ENCODE assay signal across 34 cellular contexts in the genomic region with DNA sequence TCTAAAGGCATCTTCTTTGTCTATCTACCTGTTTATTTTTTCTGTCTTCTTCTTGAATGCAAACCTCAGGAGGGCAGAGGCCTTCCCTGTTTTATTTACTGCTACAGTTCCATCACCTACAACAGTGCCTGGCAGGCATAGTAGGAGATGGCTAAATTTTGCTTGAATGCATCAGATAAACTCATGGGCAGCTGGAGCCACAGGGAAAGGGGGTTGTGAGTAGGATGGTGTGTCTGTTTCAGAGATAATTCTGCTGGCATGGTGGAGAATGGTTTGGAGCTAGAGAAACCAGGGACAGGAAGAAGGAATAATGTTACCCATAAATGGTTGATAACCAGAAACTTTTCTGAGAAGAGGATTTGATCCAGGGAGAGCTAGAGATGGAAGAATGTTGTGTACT.
"Had no signal": no experiment of that assay in that cellular context is flagged by ENCODE, and none has a peak within 500 bp of the region (broad histone marks: within the 10 kb centered on the region; RNA-seq: fewer than 3 reads in every experiment).

No MANE protein-coding gene starts in this region.

- DNase-seq: activated CD4-positive, alpha-beta memory T cell treated with anti-CD3 and anti-CD28 coated beads for 36 hours; activated CD4-positive, alpha-beta T cell treated with anti-CD3 and anti-CD28 coated beads for 36 hours; activated CD4-positive, alpha-beta T cell treated with anti-CD3 and anti-CD28 coated beads, Interleukin-2, amount 10 ng/mL, durations not matched to agents 24 days and 14 days; activated CD4-positive, CD25-positive, alpha-beta regulatory T cell; activated CD4-positive, CD25-positive, alpha-beta regulatory T cell treated with anti-CD3 and anti-CD28 coated beads, Interleukin-2, amount 50 U/mL, for 72 hours; activated CD8-positive, alpha-beta memory T cell treated with anti-CD3 and anti-CD28 coated beads, Interleukin-2, amount 10 ng/mL, durations not matched to agents 7 days and 5 days; activated CD8-positive, alpha-beta memory T cell treated with anti-CD3 and anti-CD28 coated beads, Interleukin-2, amount 50 U/mL, for 4 hours; activated CD8-positive, alpha-beta T cell treated with anti-CD3 and anti-CD28 coated beads, Interleukin-2, amount 10 ng/mL, durations not matched to agents 7 days and 5 days; activated gamma-delta T cell; activated naive CD4-positive, alpha-beta T cell; activated naive CD4-positive, alpha-beta T cell treated with anti-CD3 and anti-CD28 coated beads, Interleukin-2, amount 10 ng/mL, durations not matched to agents 7 days and 5 days; activated naive CD8-positive, alpha-beta T cell treated with anti-CD3 and anti-CD28 coated beads, Interleukin-2, amount 10 ng/mL, durations not matched to agents 7 days and 5 days; activated T-cell treated with anti-CD3 and anti-CD28 coated beads, Interleukin-2, amount 50 U/mL, for 1 hour; activated T-cell treated with anti-CD3 and anti-CD28 coated beads, Interleukin-2, amount 50 U/mL, for 48 hours; central memory CD4-positive, alpha-beta T cell; cerebellar nuclear complex; colonic mucosa; effector memory CD4-positive, alpha-beta T cell; endodermal cell; foreskin keratinocyte; gastrocnemius medialis; glutamatergic neuron; T-helper 1 cell; T-helper 17 cell; T1000 had no signal

- H3K27me3 ChIP-seq: ascending aorta, breast epithelium, cardiac muscle cell, colonic mucosa, dorsolateral prefrontal cortex, foreskin keratinocyte, gastrocnemius medialis had no signal

- H3K4me3 ChIP-seq: ascending aorta, breast epithelium, cardiac muscle cell, colonic mucosa, dorsolateral prefrontal cortex, gastrocnemius medialis had no signal

- H3K36me3 Mint-ChIP-seq: activated CD4-positive, alpha-beta memory T cell treated with anti-CD3 and anti-CD28 coated beads for 36 hours; activated CD8-positive, alpha-beta memory T cell treated with anti-CD3 and anti-CD28 coated beads, Interleukin-2, amount 10 ng/mL, durations not matched to agents 7 days and 5 days; activated naive CD4-positive, alpha-beta T cell treated with anti-CD3 and anti-CD28 coated beads, Interleukin-2, amount 10 ng/mL, durations not matched to agents 7 days and 5 days; activated naive CD4-positive, alpha-beta T cell treated with anti-CD3 and anti-CD28 coated beads, Interleukin-2, amount 50 U/mL, for 72 hours; activated naive CD8-positive, alpha-beta T cell treated with anti-CD3 and anti-CD28 coated beads, Interleukin-2, amount 10 ng/mL, durations not matched to agents 7 days and 5 days; brain had no signal

- H3K9me3 ChIP-seq: ascending aorta, breast epithelium, colonic mucosa, gastrocnemius medialis had no signal

- H3K27ac Mint-ChIP-seq: activated CD4-positive, alpha-beta memory T cell treated with anti-CD3 and anti-CD28 coated beads for 36 hours; activated CD4-positive, alpha-beta T cell treated with anti-CD3 and anti-CD28 coated beads for 36 hours; activated CD4-positive, alpha-beta T cell treated with anti-CD3 and anti-CD28 coated beads, Interleukin-2, amount 10 ng/mL, durations not matched to agents 24 days and 14 days; activated CD8-positive, alpha-beta memory T cell treated with anti-CD3 and anti-CD28 coated beads, Interleukin-2, amount 10 ng/mL, durations not matched to agents 7 days and 5 days; activated CD8-positive, alpha-beta T cell treated with anti-CD3 and anti-CD28 coated beads, Interleukin-2, amount 10 ng/mL, durations not matched to agents 7 days and 5 days; activated naive CD4-positive, alpha-beta T cell treated with anti-CD3 and anti-CD28 coated beads, Interleukin-2, amount 10 ng/mL, durations not matched to agents 7 days and 5 days; activated naive CD4-positive, alpha-beta T cell treated with anti-CD3 and anti-CD28 coated beads, Interleukin-2, amount 50 U/mL, for 72 hours; activated naive CD8-positive, alpha-beta T cell treated with anti-CD3 and anti-CD28 coated beads, Interleukin-2, amount 10 ng/mL, durations not matched to agents 7 days and 5 days; brain; dendritic cell treated with granulocyte-macrophage colony-stimulating factor and Interleukin-4, amounts not matched to agents 40 ng/mL and 50 ng/mL, for 4 days; endodermal cell; T-helper 17 cell; T-helper 2 cell treated with Interferon-gamma antibody and Interleukin-4, amounts not matched to agents 5 μg/mL and 100 μg/mL, for 36 hours had no signal

- H3K27ac ChIP-seq: ascending aorta, breast epithelium, cardiac muscle cell, colonic mucosa, foreskin keratinocyte, gastrocnemius medialis had no signal

- H3K4me3 Mint-ChIP-seq: activated CD4-positive, alpha-beta memory T cell treated with anti-CD3 and anti-CD28 coated beads for 36 hours; activated CD4-positive, alpha-beta T cell treated with anti-CD3 and anti-CD28 coated beads for 36 hours; activated CD4-positive, alpha-beta T cell treated with anti-CD3 and anti-CD28 coated beads, Interleukin-2, amount 10 ng/mL, durations not matched to agents 24 days and 14 days; activated CD8-positive, alpha-beta memory T cell treated with anti-CD3 and anti-CD28 coated beads, Interleukin-2, amount 10 ng/mL, durations not matched to agents 7 days and 5 days; activated CD8-positive, alpha-beta T cell treated with anti-CD3 and anti-CD28 coated beads, Interleukin-2, amount 10 ng/mL, durations not matched to agents 7 days and 5 days; activated naive CD4-positive, alpha-beta T cell treated with anti-CD3 and anti-CD28 coated beads, Interleukin-2, amount 10 ng/mL, durations not matched to agents 7 days and 5 days; activated naive CD8-positive, alpha-beta T cell treated with anti-CD3 and anti-CD28 coated beads, Interleukin-2, amount 10 ng/mL, durations not matched to agents 7 days and 5 days; brain; dendritic cell treated with granulocyte-macrophage colony-stimulating factor and Interleukin-4, amounts not matched to agents 40 ng/mL and 50 ng/mL, for 4 days; endodermal cell; T-helper 17 cell; T-helper 2 cell treated with Interferon-gamma antibody and Interleukin-4, amounts not matched to agents 5 μg/mL and 100 μg/mL, for 36 hours had no signal

- H3K4me1 Mint-ChIP-seq: activated CD4-positive, alpha-beta T cell treated with anti-CD3 and anti-CD28 coated beads for 36 hours; activated CD8-positive, alpha-beta memory T cell treated with anti-CD3 and anti-CD28 coated beads, Interleukin-2, amount 10 ng/mL, durations not matched to agents 7 days and 5 days; T-helper 17 cell had no signal

- H3K9me3 Mint-ChIP-seq: activated CD4-positive, alpha-beta memory T cell treated with anti-CD3 and anti-CD28 coated beads for 36 hours; activated CD4-positive, alpha-beta T cell treated with anti-CD3 and anti-CD28 coated beads, Interleukin-2, amount 10 ng/mL, durations not matched to agents 24 days and 14 days; activated naive CD4-positive, alpha-beta T cell treated with anti-CD3 and anti-CD28 coated beads, Interleukin-2, amount 10 ng/mL, durations not matched to agents 7 days and 5 days; activated naive CD8-positive, alpha-beta T cell treated with anti-CD3 and anti-CD28 coated beads, Interleukin-2, amount 10 ng/mL, durations not matched to agents 7 days and 5 days; brain; dendritic cell treated with granulocyte-macrophage colony-stimulating factor and Interleukin-4, amounts not matched to agents 40 ng/mL and 50 ng/mL, for 4 days; endodermal cell; T-helper 2 cell treated with Interferon-gamma antibody and Interleukin-4, amounts not matched to agents 5 μg/mL and 100 μg/mL, for 36 hours had no signal

- ATAC-seq: activated CD4-positive, alpha-beta T cell treated with anti-CD3 and anti-CD28 coated beads for 36 hours; activated CD8-positive, alpha-beta memory T cell treated with anti-CD3 and anti-CD28 coated beads, Interleukin-2, amount 10 ng/mL, durations not matched to agents 7 days and 5 days; activated CD8-positive, alpha-beta T cell treated with anti-CD3 and anti-CD28 coated beads, Interleukin-2, amount 10 ng/mL, durations not matched to agents 7 days and 5 days; activated naive CD4-positive, alpha-beta T cell treated with anti-CD3 and anti-CD28 coated beads, Interleukin-2, amount 50 U/mL, for 72 hours; esophagus mucosa; foreskin keratinocyte; gastrocnemius medialis; T-helper 17 cell had no signal

- H3K36me3 ChIP-seq: ascending aorta, breast epithelium, cardiac muscle cell, colonic mucosa, gastrocnemius medialis had no signal

- H3K4me1 ChIP-seq: ascending aorta, breast epithelium, colonic mucosa, foreskin keratinocyte, gastrocnemius medialis had no signal
